In genomic region chr2:237474931-237475703, GRCh38 we compare ENCODE assay signal across 8 cellular contexts. TPM values are rescaled to one million over a fixed set of nuclear protein-coding genes. Genes with fewer than 3 reads are reported as not detected.
A peak's percentile ranks its signal among the peaks of the same experiment; 100 is the strongest.
DNase-seq lines count a peak whose midpoint lies in the region; ATAC-seq and TF ChIP-seq lines count a peak whose summit lies in the region.

No MANE protein-coding gene starts in this region.

- H3K9ac ChIP-seq in HUES64 (ENCODE audit: low read depth, low read length) = peak overlapping the region; percentile 86

- TF ChIP-seq POLR2A in ovary (IDR thresholded peaks at IDR 0.05) (no peak), thyroid gland (IDR thresholded peaks at IDR 0.05) (peak in 1 of 2 donors; percentile 66)

- H3K27me3 ChIP-seq in HUES64 (ENCODE audit: insufficient read depth, low read length) = peaks cover 45% of the 10 kb centered on the region
- no peaks in the 10 kb centered on the region for H3K27me3 ChIP-seq in ovary
- H3K27me3 ChIP-seq in thyroid gland = no peaks in the 10 kb centered on the region

- peak overlapping the region; percentile 86 for H3K27ac Mint-ChIP-seq in activated naive CD4-positive, alpha-beta T cell treated with anti-CD3 and anti-CD28 coated beads, Interleukin-2, amount 50 U/mL, for 24 hours

- no peaks in the 10 kb centered on the region for H3K9me3 Mint-ChIP-seq in activated naive CD4-positive, alpha-beta T cell treated with anti-CD3 and anti-CD28 coated beads, Interleukin-2, amount 50 U/mL, for 24 hours

- H3K27ac ChIP-seq in HUES64 (ENCODE audit: low read depth, low read length) = peak overlapping the region; percentile 77
- peak overlapping the region; percentile 90 to 92 for H3K27ac ChIP-seq in ovary
- H3K27ac ChIP-seq in thyroid gland = peak overlapping the region; percentile 66 to 93 (median 92)

- peak; percentile 95 to 97 (median 97) for TF ChIP-seq CTCF in ovary (IDR thresholded peaks at IDR 0.05)
- TF ChIP-seq CTCF in thyroid gland (IDR thresholded peaks at IDR 0.05) = peak; percentile 68 to 98 (median 90)

- H3K9me3 ChIP-seq in HUES64 (ENCODE audit: insufficient read depth, low read depth, low read length) (no peaks in the 10 kb centered on the region), ovary (no peaks in the 10 kb centered on the region), thyroid gland (no peaks in the 10 kb centered on the region)

- peaks cover 8% of the 10 kb centered on the region for H3K27me3 Mint-ChIP-seq in activated naive CD4-positive, alpha-beta T cell treated with anti-CD3 and anti-CD28 coated beads, Interleukin-2, amount 50 U/mL, for 24 hours

- H3K4me1 ChIP-seq in HUES64 (ENCODE audit: insufficient read depth, low read length) (no peaks in the 10 kb centered on the region; the same call in 1 of the 2 replicates), ovary (ENCODE audit: insufficient read depth) (peaks cover 13% of the 10 kb centered on the region), thyroid gland (peaks cover 10 to 34% of the 10 kb centered on the region in 2 donors)

- peaks cover 15% of the 10 kb centered on the region for H3K4me1 Mint-ChIP-seq in activated naive CD4-positive, alpha-beta T cell treated with anti-CD3 and anti-CD28 coated beads, Interleukin-2, amount 50 U/mL, for 24 hours

- H3K36me3 ChIP-seq in HUES64 (ENCODE audit: insufficient read depth, low read length) = no peaks in the 10 kb centered on the region
- no peaks in the 10 kb centered on the region for H3K36me3 ChIP-seq in ovary
- H3K36me3 ChIP-seq in thyroid gland = no peaks in the 10 kb centered on the region

- H3K4me3 Mint-ChIP-seq in activated naive CD4-positive, alpha-beta T cell treated with anti-CD3 and anti-CD28 coated beads, Interleukin-2, amount 50 U/mL, for 24 hours = peak overlapping the region; percentile 88

- no peaks in the 10 kb centered on the region for H3K36me3 Mint-ChIP-seq in activated naive CD4-positive, alpha-beta T cell treated with anti-CD3 and anti-CD28 coated beads, Interleukin-2, amount 50 U/mL, for 24 hours

- DNase-seq in DMS53 treated with DMSO at 0.1 percent for 48 hours (lab: John Stamatoyannopoulos, UW; ENCODE audit: unreplicated experiment) (peak; percentile 86), SK-N-DZ (ENCODE audit: low spot score) (peak; percentile 76), head of caudate nucleus (peak; percentile 48 to 92 (median 84)), ovary (peak; percentile 90 to 95 (median 93)), thyroid gland (peak; percentile 81 to 83)

- H3K4me3 ChIP-seq in HUES64 (ENCODE audit: low read length) (peak overlapping the region; percentile 81), ovary (peak overlapping the region; percentile 62), thyroid gland (replicated peaks in 1 of 3) (peak overlapping the region in 2 of 3 donors; percentile 58 to 60)

- 1% methylated on average over 79 of the region's 79 CpGs for WGBS in HUES64
- WGBS in ovary, 3 donors = 0 to 1% (median 1%) methylated on average over 35 to 79 of the region's 79 CpGs
- WGBS in thyroid gland, 2 donors = 3 to 7% methylated on average over 9 to 43 of the region's 79 CpGs

- TF ChIP-seq EP300 in ovary (IDR thresholded peaks at IDR 0.05) = no peak

- intact Hi-C loops in head of caudate nucleus (cut with DNase I) (no loop called here), ovary (cut with DNase I) (loop anchor here (2.0 to 10.0 kb wide), 8 partner anchors 53 to 383 kb away; partner anchors contain the start of gene COL6A3 (in 4 of the 4)), thyroid gland (cut with DNase I) (loop anchor here (5.0 to 10.0 kb wide), 3 partner anchors 58 to 320 kb away; partner anchors contain the start of gene PRLH)

- ATAC-seq in GM21381 (IDR thresholded peaks at IDR 0.05; ENCODE audit: unreplicated experiment) = peak; percentile 86

RNA-seq across cellular contexts. Expression of gene MLPH, which starts 11.9 kb away (rescaled TPM):
- polyA plus RNA-seq in HUES64 (2013, experiment 1 of 2) = 3.0 TPM
- 4.9 TPM for polyA plus RNA-seq in HUES64 (2013, experiment 2 of 2)
- polyA plus RNA-seq in SK-N-DZ (2014; cell fraction: cytosol; rRNA removed) = not detected in 2 replicates
- not detected in 2 replicates for polyA plus RNA-seq in SK-N-DZ (2014; cell fraction: nucleus; rRNA removed)
- total RNA-seq in ovary = 10 to 100 TPM in 6 of 7 donors, 1 to 10 TPM in 1; 7.8 to 67.5 (median 30.7) TPM
- 10 to 100 TPM in 1 of 2 donors, 1 to 10 TPM in 1; 9.0 to 23.3 TPM for polyA plus RNA-seq in ovary
- 100 to 1,000 TPM in 1 of 4 donors, 10 to 100 TPM in 3; 41.3 to 107 (median 58.6) TPM for total RNA-seq in thyroid gland

Comparison
In these comparisons a context has a peak if more than half of its experiments do, and no peak if none do; other contexts are left out.
1. Peak in every context shown above with its lines: DNase-seq, ATAC-seq, H3K4me3 ChIP-seq and H3K27ac ChIP-seq.